Comparison of ENCODE assay signal across 13 cellular contexts in genomic region chr7:150811-151221, GRCh38.
DNase-seq lines count a peak whose midpoint lies in the region; TF ChIP-seq lines count a peak whose summit lies in the region.
"Had no signal": no experiment of that assay in that cellular context is flagged by ENCODE, and none has a peak within 500 bp of the region (broad histone marks: within the 10 kb centered on the region; RNA-seq: fewer than 3 reads in every experiment).

No MANE protein-coding gene starts in this region.

- H3K36me3 ChIP-seq in brain microvascular endothelial cell (replicated peaks) = no peaks in the 10 kb centered on the region
- H3K36me3 ChIP-seq: prostate gland had no signal

- H3K27ac ChIP-seq in brain microvascular endothelial cell = no peak overlapping the region

- peak; percentile 12 for DNase-seq in EH (ENCODE audit: low read depth)
- peak; percentile 50 for DNase-seq in SKM-1 (lab: John Stamatoyannopoulos, UW; ENCODE audit: unreplicated experiment)
- DNase-seq in glomerular visceral epithelial cell (ENCODE audit: extremely low spot score) = peak; percentile 66
- peak; percentile 20 for DNase-seq in retina
- DNase-seq in NCI-H82 treated with DMSO at 0.1 percent for 48 hours (lab: John Stamatoyannopoulos, UW; ENCODE audit: unreplicated experiment) = no peak
- DNase-seq in brain microvascular endothelial cell = no peak
- no peak for DNase-seq in NCI-H1092 treated with DMSO at 0.1 percent for 48 hours (lab: John Stamatoyannopoulos, UW)
- DNase-seq in kidney glomerular epithelial cell (lab: John Stamatoyannopoulos, UW) = no peak
- DNase-seq: GDM1, NCI-H2081 treated with DMSO at 0.1 percent for 48 hours, T1000 had no signal

- in situ Hi-C loops in brain microvascular endothelial cell (cut with HindIII; ENCODE audit: low pct_ligation_motif_present, low sequenced_read_pairs) = no loop called here

- no peak overlapping the region for H3K4me3 ChIP-seq in brain microvascular endothelial cell (ENCODE audit: low read depth, low read length)
- H3K4me3 ChIP-seq: body of pancreas had no signal

- H3K27me3 ChIP-seq in brain microvascular endothelial cell (replicated peaks) = no peaks in the 10 kb centered on the region
- H3K27me3 ChIP-seq: body of pancreas had no signal

- no peak for TF ChIP-seq CTCF in brain microvascular endothelial cell (IDR thresholded peaks at IDR 0.05; ENCODE audit: low read depth, low read length, missing control alignments)

Comparison
In these comparisons a context has a peak if more than half of its experiments do, and no peak if none do; other contexts are left out.
1. DNase-seq: peak in EH (single experiment), SKM-1 (single experiment), glomerular visceral epithelial cell (single experiment) and retina (single experiment); none in NCI-H82 treated with DMSO at 0.1 percent for 48 hours (single experiment), brain microvascular endothelial cell (single experiment), NCI-H1092 treated with DMSO at 0.1 percent for 48 hours (single experiment) and kidney glomerular epithelial cell (single experiment).